ENCODE assay signal across 37 cellular contexts in the genomic region with DNA sequence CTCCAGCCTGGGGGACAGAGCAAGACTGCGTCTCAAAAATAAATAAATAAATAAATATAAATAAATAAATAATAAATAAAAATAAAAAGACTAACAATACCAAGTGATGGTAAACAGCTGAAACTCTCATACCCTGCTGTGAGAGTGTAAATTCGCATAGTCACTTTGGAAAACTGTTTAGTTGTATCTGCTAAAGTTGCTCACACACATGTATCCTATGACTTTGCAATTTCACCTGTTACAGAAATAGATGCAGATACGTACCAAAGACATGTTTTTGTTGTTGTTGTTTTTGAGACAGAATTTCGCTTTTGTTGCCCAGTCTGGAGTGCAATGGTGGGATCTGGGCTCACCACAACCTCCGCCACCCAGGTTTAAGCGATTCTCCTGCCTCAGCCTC.
"Had no signal": no experiment of that assay in that cellular context is flagged by ENCODE, and none has a peak within 500 bp of the region (broad histone marks: within the 10 kb centered on the region; RNA-seq: fewer than 3 reads in every experiment).

No MANE protein-coding gene starts in this region.

- H3K27ac Mint-ChIP-seq: activated CD4-positive, alpha-beta memory T cell treated with anti-CD3 and anti-CD28 coated beads, Interleukin-2, amount 10 ng/mL, durations not matched to agents 7 days and 5 days; activated CD4-positive, alpha-beta T cell treated with anti-CD3 and anti-CD28 coated beads for 36 hours; activated CD4-positive, alpha-beta T cell treated with anti-CD3 and anti-CD28 coated beads, Interleukin-2, amount 10 ng/mL, durations not matched to agents 7 days and 5 days; activated CD8-positive, alpha-beta memory T cell treated with anti-CD3 and anti-CD28 coated beads, Interleukin-2, amount 10 ng/mL, durations not matched to agents 7 days and 5 days; activated CD8-positive, alpha-beta T cell treated with anti-CD3 and anti-CD28 coated beads, Interleukin-2, amount 10 ng/mL, durations not matched to agents 7 days and 5 days; activated naive CD4-positive, alpha-beta T cell treated with anti-CD3 and anti-CD28 coated beads, Interleukin-2, amount 10 ng/mL, durations not matched to agents 7 days and 5 days; activated naive CD4-positive, alpha-beta T cell treated with anti-CD3 and anti-CD28 coated beads, Interleukin-2, amount 50 U/mL, for 24 hours; activated naive CD8-positive, alpha-beta T cell; activated naive CD8-positive, alpha-beta T cell treated with anti-CD3 and anti-CD28 coated beads, Interleukin-2, amount 10 ng/mL, durations not matched to agents 7 days and 5 days; activated naive CD8-positive, alpha-beta T cell treated with anti-CD3 and anti-CD28 coated beads, Interleukin-2, amount 50 U/mL, for 24 hours; activated T-cell treated with anti-CD3 and anti-CD28 coated beads, Interleukin-2, amount 50 U/mL, for 24 hours; activated T-helper 2 cell treated with anti-CD3 and anti-CD28 coated beads, Interferon-gamma antibody, Interleukin-2, Interleukin-4, amounts not matched to agents 10 μg/mL and 5 μg/mL and 100 μg/mL, durations not matched to agents 14 hours and 24 hours and 36 hours; T-helper 1 cell treated with Interleukin-12 subunit alpha and Interleukin-12 subunit beta and Interleukin-4 antibody, amounts not matched to agents 30 μg/mL and 1 μg/mL, for 36 hours; T-helper 2 cell treated with Interferon-gamma antibody and Interleukin-4, amounts not matched to agents 5 μg/mL and 100 μg/mL, for 36 hours had no signal

- H3K4me3 Mint-ChIP-seq: activated CD4-positive, alpha-beta memory T cell treated with anti-CD3 and anti-CD28 coated beads, Interleukin-2, amount 10 ng/mL, durations not matched to agents 7 days and 5 days; activated CD4-positive, alpha-beta T cell treated with anti-CD3 and anti-CD28 coated beads for 36 hours; activated CD4-positive, alpha-beta T cell treated with anti-CD3 and anti-CD28 coated beads, Interleukin-2, amount 10 ng/mL, durations not matched to agents 7 days and 5 days; activated CD8-positive, alpha-beta memory T cell treated with anti-CD3 and anti-CD28 coated beads, Interleukin-2, amount 10 ng/mL, durations not matched to agents 7 days and 5 days; activated CD8-positive, alpha-beta T cell treated with anti-CD3 and anti-CD28 coated beads, Interleukin-2, amount 10 ng/mL, durations not matched to agents 7 days and 5 days; activated naive CD4-positive, alpha-beta T cell treated with anti-CD3 and anti-CD28 coated beads, Interleukin-2, amount 10 ng/mL, durations not matched to agents 7 days and 5 days; activated naive CD4-positive, alpha-beta T cell treated with anti-CD3 and anti-CD28 coated beads, Interleukin-2, amount 50 U/mL, for 24 hours; activated naive CD8-positive, alpha-beta T cell; activated naive CD8-positive, alpha-beta T cell treated with anti-CD3 and anti-CD28 coated beads, Interleukin-2, amount 10 ng/mL, durations not matched to agents 7 days and 5 days; activated naive CD8-positive, alpha-beta T cell treated with anti-CD3 and anti-CD28 coated beads, Interleukin-2, amount 50 U/mL, for 24 hours; activated T-cell treated with anti-CD3 and anti-CD28 coated beads, Interleukin-2, amount 50 U/mL, for 24 hours; T-helper 1 cell treated with Interleukin-12 subunit alpha and Interleukin-12 subunit beta and Interleukin-4 antibody, amounts not matched to agents 30 μg/mL and 1 μg/mL, for 36 hours; T-helper 2 cell treated with Interferon-gamma antibody and Interleukin-4, amounts not matched to agents 5 μg/mL and 100 μg/mL, for 36 hours had no signal

- H3K9me3 ChIP-seq: ascending aorta, body of pancreas, breast epithelium had no signal

- H3K27me3 ChIP-seq: ascending aorta, body of pancreas, brain microvascular endothelial cell, breast epithelium had no signal

- FAIRE-seq: TTC549 had no signal

- ATAC-seq: activated CD4-positive, alpha-beta T cell treated with anti-CD3 and anti-CD28 coated beads for 36 hours; activated CD4-positive, CD25-positive, alpha-beta regulatory T cell treated with anti-CD3 and anti-CD28 coated beads, Interleukin-2, amount 50 U/mL, for 24 hours; activated CD8-positive, alpha-beta memory T cell treated with anti-CD3 and anti-CD28 coated beads, Interleukin-2, amount 10 ng/mL, durations not matched to agents 7 days and 5 days; activated CD8-positive, alpha-beta T cell treated with anti-CD3 and anti-CD28 coated beads, Interleukin-2, amount 10 ng/mL, durations not matched to agents 7 days and 5 days; activated naive CD8-positive, alpha-beta T cell treated with anti-CD3 and anti-CD28 coated beads, Interleukin-2, amount 50 U/mL, for 24 hours; body of pancreas had no signal

- H3K9me3 Mint-ChIP-seq: activated CD4-positive, alpha-beta memory T cell treated with anti-CD3 and anti-CD28 coated beads, Interleukin-2, amount 10 ng/mL, durations not matched to agents 7 days and 5 days; activated CD4-positive, alpha-beta T cell treated with anti-CD3 and anti-CD28 coated beads, Interleukin-2, amount 10 ng/mL, durations not matched to agents 7 days and 5 days; activated naive CD4-positive, alpha-beta T cell treated with anti-CD3 and anti-CD28 coated beads, Interleukin-2, amount 10 ng/mL, durations not matched to agents 7 days and 5 days; activated naive CD4-positive, alpha-beta T cell treated with anti-CD3 and anti-CD28 coated beads, Interleukin-2, amount 50 U/mL, for 24 hours; activated naive CD8-positive, alpha-beta T cell treated with anti-CD3 and anti-CD28 coated beads, Interleukin-2, amount 10 ng/mL, durations not matched to agents 7 days and 5 days; activated naive CD8-positive, alpha-beta T cell treated with anti-CD3 and anti-CD28 coated beads, Interleukin-2, amount 50 U/mL, for 24 hours; activated T-cell treated with anti-CD3 and anti-CD28 coated beads, Interleukin-2, amount 50 U/mL, for 24 hours; activated T-helper 2 cell treated with anti-CD3 and anti-CD28 coated beads, Interferon-gamma antibody, Interleukin-2, Interleukin-4, amounts not matched to agents 10 μg/mL and 5 μg/mL and 100 μg/mL, durations not matched to agents 14 hours and 24 hours and 36 hours; T-helper 1 cell treated with Interleukin-12 subunit alpha and Interleukin-12 subunit beta and Interleukin-4 antibody, amounts not matched to agents 30 μg/mL and 1 μg/mL, for 36 hours; T-helper 2 cell treated with Interferon-gamma antibody and Interleukin-4, amounts not matched to agents 5 μg/mL and 100 μg/mL, for 36 hours had no signal

- H3K4me1 Mint-ChIP-seq: activated CD4-positive, alpha-beta memory T cell treated with anti-CD3 and anti-CD28 coated beads, Interleukin-2, amount 10 ng/mL, durations not matched to agents 7 days and 5 days; activated CD4-positive, alpha-beta T cell treated with anti-CD3 and anti-CD28 coated beads for 36 hours; activated CD4-positive, alpha-beta T cell treated with anti-CD3 and anti-CD28 coated beads, Interleukin-2, amount 10 ng/mL, durations not matched to agents 7 days and 5 days; activated naive CD4-positive, alpha-beta T cell treated with anti-CD3 and anti-CD28 coated beads, Interleukin-2, amount 10 ng/mL, durations not matched to agents 7 days and 5 days; activated naive CD4-positive, alpha-beta T cell treated with anti-CD3 and anti-CD28 coated beads, Interleukin-2, amount 50 U/mL, for 24 hours; activated naive CD8-positive, alpha-beta T cell treated with anti-CD3 and anti-CD28 coated beads, Interleukin-2, amount 10 ng/mL, durations not matched to agents 7 days and 5 days; activated naive CD8-positive, alpha-beta T cell treated with anti-CD3 and anti-CD28 coated beads, Interleukin-2, amount 50 U/mL, for 24 hours had no signal

- H3K36me3 Mint-ChIP-seq: activated CD8-positive, alpha-beta memory T cell treated with anti-CD3 and anti-CD28 coated beads, Interleukin-2, amount 10 ng/mL, durations not matched to agents 7 days and 5 days; activated naive CD4-positive, alpha-beta T cell treated with anti-CD3 and anti-CD28 coated beads, Interleukin-2, amount 10 ng/mL, durations not matched to agents 7 days and 5 days; activated naive CD4-positive, alpha-beta T cell treated with anti-CD3 and anti-CD28 coated beads, Interleukin-2, amount 50 U/mL, for 24 hours; activated naive CD8-positive, alpha-beta T cell; activated naive CD8-positive, alpha-beta T cell treated with anti-CD3 and anti-CD28 coated beads, Interleukin-2, amount 10 ng/mL, durations not matched to agents 7 days and 5 days had no signal

- DNase-seq: activated CD4-positive, alpha-beta memory T cell treated with anti-CD3 and anti-CD28 coated beads, Interleukin-2, amount 10 ng/mL, durations not matched to agents 7 days and 5 days; activated CD4-positive, alpha-beta T cell treated with anti-CD3 and anti-CD28 coated beads for 1 hour; activated CD4-positive, alpha-beta T cell treated with anti-CD3 and anti-CD28 coated beads for 36 hours; activated CD4-positive, alpha-beta T cell treated with anti-CD3 and anti-CD28 coated beads for 48 hours; activated CD4-positive, alpha-beta T cell treated with anti-CD3 and anti-CD28 coated beads, Interleukin-2, amount 10 ng/mL, durations not matched to agents 7 days and 5 days; activated CD4-positive, alpha-beta T cell treated with anti-CD3 and anti-CD28 coated beads, Interleukin-2, amount 50 U/mL, for 48 hours; activated CD4-positive, CD25-positive, alpha-beta regulatory T cell; activated CD8-positive, alpha-beta memory T cell treated with anti-CD3 and anti-CD28 coated beads for 24 hours; activated CD8-positive, alpha-beta memory T cell treated with anti-CD3 and anti-CD28 coated beads, Interleukin-2, amount 10 ng/mL, durations not matched to agents 7 days and 5 days; activated CD8-positive, alpha-beta memory T cell treated with anti-CD3 and anti-CD28 coated beads, Interleukin-2, amount 50 U/mL, for 48 hours; activated CD8-positive, alpha-beta T cell treated with anti-CD3 and anti-CD28 coated beads, Interleukin-2, amount 10 ng/mL, durations not matched to agents 7 days and 5 days; activated effector memory CD4-positive, alpha-beta T cell treated with Interleukin-2 at 50 U/mL for 16 hours; activated gamma-delta T cell; activated naive CD4-positive, alpha-beta T cell treated with anti-CD3 and anti-CD28 coated beads, Interleukin-2, amount 10 ng/mL, durations not matched to agents 7 days and 5 days; activated naive CD4-positive, alpha-beta T cell treated with Interleukin-2 at 50 U/mL for 16 hours; activated naive CD8-positive, alpha-beta T cell treated with anti-CD3 and anti-CD28 coated beads, Interleukin-2, amount 10 ng/mL, durations not matched to agents 7 days and 5 days; activated naive CD8-positive, alpha-beta T cell treated with anti-CD3 and anti-CD28 coated beads, Interleukin-2, amount 50 U/mL, for 24 hours; activated T-cell treated with anti-CD3 and anti-CD28 coated beads, Interleukin-2, amount 50 U/mL, for 24 hours; activated T-cell treated with anti-CD3 and anti-CD28 coated beads, Interleukin-2, amount 50 U/mL, for 48 hours; amygdala; anterior cingulate cortex; body of pancreas; brain microvascular endothelial cell; central memory CD4-positive, alpha-beta T cell; T-helper 1 cell; T-helper 2 cell; T-helper 9 cell had no signal

- H3K27me3 Mint-ChIP-seq: activated CD4-positive, alpha-beta memory T cell treated with anti-CD3 and anti-CD28 coated beads, Interleukin-2, amount 10 ng/mL, durations not matched to agents 7 days and 5 days; activated CD4-positive, alpha-beta T cell treated with anti-CD3 and anti-CD28 coated beads for 36 hours; activated CD4-positive, alpha-beta T cell treated with anti-CD3 and anti-CD28 coated beads, Interleukin-2, amount 10 ng/mL, durations not matched to agents 7 days and 5 days; activated CD8-positive, alpha-beta memory T cell treated with anti-CD3 and anti-CD28 coated beads, Interleukin-2, amount 10 ng/mL, durations not matched to agents 7 days and 5 days; activated naive CD4-positive, alpha-beta T cell treated with anti-CD3 and anti-CD28 coated beads, Interleukin-2, amount 10 ng/mL, durations not matched to agents 7 days and 5 days; activated naive CD4-positive, alpha-beta T cell treated with anti-CD3 and anti-CD28 coated beads, Interleukin-2, amount 50 U/mL, for 24 hours; activated naive CD8-positive, alpha-beta T cell; activated naive CD8-positive, alpha-beta T cell treated with anti-CD3 and anti-CD28 coated beads, Interleukin-2, amount 50 U/mL, for 24 hours; activated T-cell treated with anti-CD3 and anti-CD28 coated beads, Interleukin-2, amount 50 U/mL, for 24 hours had no signal

- H3K4me1 ChIP-seq: ascending aorta, body of pancreas, breast epithelium had no signal

- H3K4me3 ChIP-seq: ascending aorta, body of pancreas, breast epithelium had no signal

- H3K36me3 ChIP-seq: ascending aorta, brain microvascular endothelial cell, breast epithelium had no signal

- H3K27ac ChIP-seq: ascending aorta, body of pancreas, brain microvascular endothelial cell, breast epithelium, VCaP had no signal
